In the genomic region with DNA sequence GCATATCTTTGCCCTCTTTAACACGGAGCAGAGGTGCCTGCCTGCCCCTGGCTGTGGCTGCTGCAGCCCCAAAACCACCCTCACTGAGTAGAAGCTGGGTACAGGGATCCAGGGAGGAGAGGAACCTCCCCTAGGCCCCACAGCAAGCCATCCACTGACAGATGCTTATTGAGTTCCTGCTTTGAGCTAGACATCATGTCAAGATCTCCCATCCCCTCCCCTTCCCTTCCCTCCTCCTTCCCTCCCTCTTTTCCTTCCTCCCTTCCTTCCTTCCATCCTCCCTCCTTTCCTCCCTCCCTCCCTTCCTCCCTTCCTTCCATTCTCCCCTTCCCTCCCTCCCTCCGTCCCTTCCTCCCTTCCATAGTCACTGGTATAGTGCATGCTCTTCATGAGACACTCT, we compare ENCODE assay signal across 1 cellular context.
TF ChIP-seq lines count a peak whose summit lies in the region.

No MANE protein-coding gene starts in this region.

TF ChIP-seq in IMR-90, 13 proteins besides CTCF, POLR2A, EP300 and RAD21 (continued from another document):
- TF ChIP-seq, protein P1, sequence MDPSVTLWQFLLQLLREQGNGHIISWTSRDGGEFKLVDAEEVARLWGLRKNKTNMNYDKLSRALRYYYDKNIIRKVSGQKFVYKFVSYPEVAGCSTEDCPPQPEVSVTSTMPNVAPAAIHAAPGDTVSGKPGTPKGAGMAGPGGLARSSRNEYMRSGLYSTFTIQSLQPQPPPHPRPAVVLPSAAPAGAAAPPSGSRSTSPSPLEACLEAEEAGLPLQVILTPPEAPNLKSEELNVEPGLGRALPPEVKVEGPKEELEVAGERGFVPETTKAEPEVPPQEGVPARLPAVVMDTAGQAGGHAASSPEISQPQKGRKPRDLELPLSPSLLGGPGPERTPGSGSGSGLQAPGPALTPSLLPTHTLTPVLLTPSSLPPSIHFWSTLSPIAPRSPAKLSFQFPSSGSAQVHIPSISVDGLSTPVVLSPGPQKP (IDR thresholded peaks at IDR 0.05; ENCODE audit: borderline replicate concordance, low read depth, low read length): no peak
- TF ChIP-seq RCOR1 (IDR thresholded peaks at IDR 0.05; ENCODE audit: insufficient replicate concordance, low read length) (no peak), CEBPB (IDR thresholded peaks at IDR 0.05; ENCODE audit: low read depth, low read length) (no peak), NFE2L2 (IDR thresholded peaks at IDR 0.05; ENCODE audit: low read depth, low read length) (no peak), MAFK (IDR thresholded peaks at IDR 0.05; ENCODE audit: low read depth, low read length) (no peak), FOS (IDR thresholded peaks at IDR 0.05; ENCODE audit: low read depth, low read length) (no peak), SMC3 (IDR thresholded peaks at IDR 0.05; ENCODE audit: low read depth, low read length) (no peak), CHD1 (IDR thresholded peaks at IDR 0.05; ENCODE audit: low read depth, low read length) (no peak), MXI1 (IDR thresholded peaks at IDR 0.05; ENCODE audit: borderline replicate concordance, low read depth, low read length) (no peak)
